26 cellular contexts compared by ENCODE assay signal in genomic region chr2:31446848-31447247, GRCh38. TPM values are rescaled to one million over a fixed set of nuclear protein-coding genes. Genes with fewer than 3 reads are reported as not detected.
DNase-seq lines count a peak whose midpoint lies in the region; ATAC-seq and TF ChIP-seq lines count a peak whose summit lies in the region.
"Had no signal": no experiment of that assay in that cellular context is flagged by ENCODE, and none has a peak within 500 bp of the region (broad histone marks: within the 10 kb centered on the region; RNA-seq: fewer than 3 reads in every experiment).

No MANE protein-coding gene starts in this region.

- H3K27me3 ChIP-seq in adipocyte (replicated peaks; ENCODE audit: control insufficient read depth, insufficient read depth, low read length): no peaks in the 10 kb centered on the region
- H3K27me3 ChIP-seq: ascending aorta, upper lobe of right lung had no signal

- no peak overlapping the region for H3K27ac Mint-ChIP-seq in activated CD8-positive, alpha-beta memory T cell treated with anti-CD3 and anti-CD28 coated beads, Interleukin-2, amount 10 ng/mL, durations not matched to agents 7 days and 5 days
- H3K27ac Mint-ChIP-seq: CD14-positive monocyte, memory B cell had no signal

- no peaks in the 10 kb centered on the region for H3K36me3 Mint-ChIP-seq in activated CD8-positive, alpha-beta memory T cell treated with anti-CD3 and anti-CD28 coated beads, Interleukin-2, amount 10 ng/mL, durations not matched to agents 7 days and 5 days
- H3K36me3 Mint-ChIP-seq: CD14-positive monocyte, memory B cell had no signal

- no peak overlapping the region for H3K4me3 Mint-ChIP-seq in activated CD8-positive, alpha-beta memory T cell treated with anti-CD3 and anti-CD28 coated beads, Interleukin-2, amount 10 ng/mL, durations not matched to agents 7 days and 5 days
- H3K4me3 Mint-ChIP-seq: CD14-positive monocyte; central memory CD8-positive, alpha-beta T cell; memory B cell had no signal

- ATAC-seq in activated CD8-positive, alpha-beta memory T cell treated with anti-CD3 and anti-CD28 coated beads, Interleukin-2, amount 10 ng/mL, durations not matched to agents 7 days and 5 days: no peak
- no peak for ATAC-seq in HG02973 (IDR thresholded peaks at IDR 0.05; ENCODE audit: unreplicated experiment)
- ATAC-seq: heart left ventricle, left colon, upper lobe of right lung had no signal

- TF ChIP-seq CTCF in foreskin fibroblast (IDR thresholded peaks at IDR 0.05; ENCODE audit: low read depth, low read length): no peak

- CTCF ChIA-PET in activated CD8-positive, alpha-beta memory T cell treated with anti-CD3 and anti-CD28 coated beads, Interleukin-2, amount 10 ng/mL, durations not matched to agents 7 days and 5 days (lab: Charles Lee): no interaction called here

- H3K4me3 ChIP-seq in adipocyte (ENCODE audit: low read length) (no peak overlapping the region), foreskin fibroblast (ENCODE audit: low read depth in 1 of 2, low read length in 2 of 2) (no peak overlapping the region)
- H3K4me3 ChIP-seq: ascending aorta, heart left ventricle, upper lobe of right lung had no signal

- H3K36me3 ChIP-seq in adipocyte (ENCODE audit: control insufficient read depth, insufficient read depth, low read length, severe bottlenecking): no peaks in the 10 kb centered on the region
- H3K36me3 ChIP-seq: ascending aorta, heart left ventricle, upper lobe of right lung had no signal

- no peaks in the 10 kb centered on the region for H3K4me1 Mint-ChIP-seq in activated CD8-positive, alpha-beta memory T cell treated with anti-CD3 and anti-CD28 coated beads, Interleukin-2, amount 10 ng/mL, durations not matched to agents 7 days and 5 days
- H3K4me1 Mint-ChIP-seq: CD14-positive monocyte; central memory CD8-positive, alpha-beta T cell; memory B cell had no signal

- H3K27me3 Mint-ChIP-seq in activated CD8-positive, alpha-beta memory T cell treated with anti-CD3 and anti-CD28 coated beads, Interleukin-2, amount 10 ng/mL, durations not matched to agents 7 days and 5 days: peaks cover 13% of the 10 kb centered on the region

- H3K9me3 ChIP-seq in adipocyte (ENCODE audit: control insufficient read depth, low read length): peaks cover 2% of the 10 kb centered on the region

- no peak overlapping the region for H3K9ac ChIP-seq in adipocyte (ENCODE audit: low read length)

- DNase-seq in AG08395 (ENCODE audit: low spot score) (peak; percentile 89), HCEC 1CT (peak; percentile 63), adipocyte (ENCODE audit: low read depth) (peak; percentile 56), foreskin fibroblast (peak; percentile 82 to 88), NCI-H2081 treated with DMSO at 0.1 percent for 48 hours (lab: John Stamatoyannopoulos, UW) (no peak), NCI-H1694 (lab: John Stamatoyannopoulos, UW) (no peak)
- no peak for DNase-seq in activated CD8-positive, alpha-beta memory T cell treated with anti-CD3 and anti-CD28 coated beads, Interleukin-2, amount 10 ng/mL, durations not matched to agents 7 days and 5 days
- DNase-seq: activated CD4-positive, alpha-beta T cell treated with anti-CD3 and anti-CD28 coated beads for 48 hours; activated naive CD4-positive, alpha-beta T cell treated with anti-CD3 and anti-CD28 coated beads, Interleukin-2, amount 50 U/mL, for 16 hours; heart left ventricle; left colon; NCI-H1694 treated with DMSO at 0.1 percent for 48 hours; NCI-H2227 treated with DMSO at 0.1 percent for 48 hours; NCI-H69; RPMI8226; small intestine; stimulated activated CD4-positive, alpha-beta T cell treated with anti-CD3 and anti-CD28 coated beads, Interleukin-2, amount 100 ng/mL, for 24 hours; upper lobe of right lung had no signal

- peaks cover 5% of the 10 kb centered on the region for H3K9me3 Mint-ChIP-seq in activated CD8-positive, alpha-beta memory T cell treated with anti-CD3 and anti-CD28 coated beads, Interleukin-2, amount 10 ng/mL, durations not matched to agents 7 days and 5 days (ENCODE audit: low read depth)

- peaks cover 14% of the 10 kb centered on the region for H3K4me1 ChIP-seq in adipocyte (ENCODE audit: control insufficient read depth, insufficient read depth, low read length)
- H3K4me1 ChIP-seq: ascending aorta, heart left ventricle, upper lobe of right lung had no signal

RNA-seq across cellular contexts. Expression of gene XDH, which starts 32.3 kb away (rescaled TPM):
- under 1 TPM in 1 of 2 experiments, not detected in 1; 0.41 TPM for total RNA-seq in activated CD8-positive, alpha-beta memory T cell treated with anti-CD3 and anti-CD28 coated beads, Interleukin-2, amount 10 ng/mL, durations not matched to agents 7 days and 5 days
- total RNA-seq: ascending aorta, dermis microvascular lymphatic vessel endothelial cell, pulmonary artery endothelial cell, subcutaneous adipose tissue had no signal

Comparison
In these comparisons a context has a peak if more than half of its experiments do, and no peak if none do; other contexts are left out.
1. DNase-seq: peak in AG08395 (single experiment), HCEC 1CT (single experiment), adipocyte (single experiment) and foreskin fibroblast (2 of 2); none in activated CD8-positive, alpha-beta memory T cell treated with anti-CD3 and anti-CD28 coated beads, Interleukin-2, amount 10 ng/mL, durations not matched to agents 7 days and 5 days (single experiment), NCI-H2081 treated with DMSO at 0.1 percent for 48 hours (single experiment) and NCI-H1694 (single experiment).